ENCODE assay signal across 34 cellular contexts in the genomic region with DNA sequence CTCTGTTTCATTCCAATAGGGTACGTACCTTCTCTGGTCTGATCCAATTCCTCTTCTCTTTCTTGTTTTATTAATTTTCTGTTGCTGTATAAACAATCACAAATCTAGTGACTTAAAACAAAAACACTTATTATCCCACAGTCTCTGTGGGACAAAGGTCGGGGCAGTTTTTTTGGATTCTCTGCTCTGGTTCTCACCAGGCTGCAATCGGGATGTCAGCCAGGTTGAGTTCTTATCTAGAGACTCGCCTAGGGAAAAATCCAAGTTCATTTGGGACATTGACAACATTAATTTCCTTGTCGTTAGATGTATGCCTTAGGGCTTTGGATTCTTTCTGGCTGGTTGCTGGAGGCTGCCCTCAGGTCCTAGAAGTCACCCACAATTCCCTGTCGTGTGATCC.
"Had no signal": no experiment of that assay in that cellular context is flagged by ENCODE, and none has a peak within 500 bp of the region (broad histone marks: within the 10 kb centered on the region; RNA-seq: fewer than 3 reads in every experiment).

No MANE protein-coding gene starts in this region.

- ATAC-seq: activated naive CD4-positive, alpha-beta T cell treated with anti-CD3 and anti-CD28 coated beads, Interleukin-2, amount 50 U/mL, for 72 hours; activated naive CD8-positive, alpha-beta T cell treated with anti-CD3 and anti-CD28 coated beads, Interleukin-2, amount 50 U/mL, for 24 hours; activated T-cell treated with anti-CD3 and anti-CD28 coated beads, Interleukin-2, amount 50 U/mL, for 4 hours; activated T-cell treated with anti-CD3 and anti-CD28 coated beads, Interleukin-2, amount 50 U/mL, for 72 hours; activated T-helper 17 cell treated with anti-CD3 and anti-CD28 coated beads, Interleukin-2, amount 50 U/mL, for 72 hours; body of pancreas had no signal

- H3K36me3 ChIP-seq: adrenal gland, ascending aorta, brain microvascular endothelial cell, breast epithelium, cardiac muscle cell had no signal

- H3K27ac ChIP-seq: adrenal gland, ascending aorta, body of pancreas, brain microvascular endothelial cell, breast epithelium, cardiac muscle cell had no signal

- FAIRE-seq: astrocyte, bronchial epithelial cell had no signal

- H3K9me3 ChIP-seq: adrenal gland, ascending aorta, body of pancreas had no signal

- H3K4me1 ChIP-seq: adrenal gland, ascending aorta, body of pancreas, breast epithelium had no signal

- DNase-seq: activated effector memory CD4-positive, alpha-beta T cell treated with anti-CD3 and anti-CD28 coated beads, Interleukin-2, amount 50 U/mL, for 16 hours; activated effector memory CD4-positive, alpha-beta T cell treated with Interleukin-2 at 50 U/mL for 16 hours; activated gamma-delta T cell; activated gamma-delta T cell treated with Interleukin-2 at 50 U/mL for 16 hours; activated naive CD4-positive, alpha-beta T cell; activated naive CD4-positive, alpha-beta T cell treated with anti-CD3 and anti-CD28 coated beads for 36 hours; activated naive CD4-positive, alpha-beta T cell treated with anti-CD3 and anti-CD28 coated beads, Interleukin-2, amount 10 ng/mL, durations not matched to agents 7 days and 5 days; activated naive CD4-positive, alpha-beta T cell treated with anti-CD3 and anti-CD28 coated beads, Interleukin-2, amount 50 U/mL, for 16 hours; activated naive CD4-positive, alpha-beta T cell treated with Interleukin-2 at 50 U/mL for 16 hours; activated naive CD8-positive, alpha-beta T cell treated with anti-CD3 and anti-CD28 coated beads for 36 hours; activated naive CD8-positive, alpha-beta T cell treated with anti-CD3 and anti-CD28 coated beads, Interleukin-2, amount 10 ng/mL, durations not matched to agents 7 days and 5 days; activated naive CD8-positive, alpha-beta T cell treated with anti-CD3 and anti-CD28 coated beads, Interleukin-2, amount 50 U/mL, for 24 hours; activated T-cell treated with anti-CD3 and anti-CD28 coated beads, Interleukin-2, amount 50 U/mL, for 1 hour; activated T-cell treated with anti-CD3 and anti-CD28 coated beads, Interleukin-2, amount 50 U/mL, for 24 hours; activated T-cell treated with anti-CD3 and anti-CD28 coated beads, Interleukin-2, amount 50 U/mL, for 4 hours; activated T-cell treated with anti-CD3 and anti-CD28 coated beads, Interleukin-2, amount 50 U/mL, for 48 hours; activated T-cell treated with anti-CD3 and anti-CD28 coated beads, Interleukin-2, amount 50 U/mL, for 72 hours; adrenal gland; amniotic stem cell; amygdala; anterior cingulate cortex; aorta; body of pancreas; brain microvascular endothelial cell; caudate nucleus; central memory CD4-positive, alpha-beta T cell; cerebellar nuclear complex had no signal

- H3K27me3 ChIP-seq: adrenal gland, ascending aorta, body of pancreas, brain microvascular endothelial cell, breast epithelium, cardiac muscle cell had no signal

- H3K4me3 ChIP-seq: adrenal gland, ascending aorta, body of pancreas, breast epithelium, cardiac muscle cell had no signal
